Comparison of ENCODE assay signal across 1 cellular context in the genomic region with DNA sequence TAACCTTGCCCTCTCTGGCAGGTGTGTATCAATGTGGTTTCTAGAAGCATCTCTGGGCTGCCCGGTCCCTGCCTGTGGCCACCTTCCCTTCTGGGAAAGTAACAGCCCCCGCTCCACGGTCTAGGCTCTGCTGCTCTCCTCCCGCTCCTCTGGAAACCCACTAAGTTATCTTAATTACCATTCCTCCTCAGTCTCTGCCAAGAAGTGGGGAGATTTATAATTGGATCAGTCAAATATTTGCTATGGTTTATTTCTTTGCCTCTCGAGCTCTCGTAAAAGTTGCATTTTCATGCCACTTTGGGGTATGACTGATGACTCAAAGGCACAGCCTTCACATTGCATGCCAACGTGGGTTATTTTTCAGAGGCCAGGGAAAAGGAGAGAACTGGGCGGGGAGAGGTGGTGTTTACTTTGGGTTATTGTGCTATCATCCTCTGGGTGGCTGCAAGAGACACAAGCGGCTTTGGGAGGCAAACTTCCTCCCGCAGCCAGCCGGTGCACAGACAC.
A peak's percentile ranks its signal among the peaks of the same experiment; 100 is the strongest.
TF ChIP-seq lines count a peak whose summit lies in the region.

No MANE protein-coding gene starts in this region.

TF ChIP-seq in HEK293, 187 proteins besides CTCF, POLR2A, EP300 and RAD21 (continued from another document and continues in another):
- TF ChIP-seq, protein P1, sequence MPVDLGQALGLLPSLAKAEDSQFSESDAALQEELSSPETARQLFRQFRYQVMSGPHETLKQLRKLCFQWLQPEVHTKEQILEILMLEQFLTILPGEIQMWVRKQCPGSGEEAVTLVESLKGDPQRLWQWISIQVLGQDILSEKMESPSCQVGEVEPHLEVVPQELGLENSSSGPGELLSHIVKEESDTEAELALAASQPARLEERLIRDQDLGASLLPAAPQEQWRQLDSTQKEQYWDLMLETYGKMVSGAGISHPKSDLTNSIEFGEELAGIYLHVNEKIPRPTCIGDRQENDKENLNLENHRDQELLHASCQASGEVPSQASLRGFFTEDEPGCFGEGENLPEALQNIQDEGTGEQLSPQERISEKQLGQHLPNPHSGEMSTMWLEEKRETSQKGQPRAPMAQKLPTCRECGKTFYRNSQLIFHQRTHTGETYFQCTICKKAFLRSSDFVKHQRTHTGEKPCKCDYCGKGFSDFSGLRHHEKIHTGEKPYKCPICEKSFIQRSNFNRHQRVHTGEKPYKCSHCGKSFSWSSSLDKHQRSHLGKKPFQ (tag by site-specific recombination; IDR thresholded peaks at IDR 0.05) = peak; percentile 73
- TF ChIP-seq ZNF366 (tag by site-specific recombination; conservative IDR thresholded peaks at IDR 0.05) (peak; percentile 69; the same call in 1 of the 2 replicates), ZNF776 (tag by site-specific recombination; IDR thresholded peaks at IDR 0.05; ENCODE audit: borderline replicate concordance) (no peak), ZNF239 (tag by site-specific recombination; IDR thresholded peaks at IDR 0.05) (no peak), ZNF211 (tag by site-specific recombination; IDR thresholded peaks at IDR 0.05; ENCODE audit: low read depth) (no peak), SETDB1 (IDR thresholded peaks at IDR 0.05; ENCODE audit: insufficient read length, low read length) (no peak), ZNF843 (tag by site-specific recombination; IDR thresholded peaks at IDR 0.05) (peak; percentile 98), ZNF623 (tag by site-specific recombination; IDR thresholded peaks at IDR 0.05) (no peak), ZNF658 (tag by site-specific recombination; IDR thresholded peaks at IDR 0.05) (no peak), ZFP41 (tag by site-specific recombination; IDR thresholded peaks at IDR 0.05; ENCODE audit: borderline replicate concordance) (no peak), ZNF121 (tag by site-specific recombination; IDR thresholded peaks at IDR 0.05) (no peak), ZBTB17 (tag by site-specific recombination; IDR thresholded peaks at IDR 0.05) (peak; percentile 64), GLIS2 (tag by site-specific recombination; IDR thresholded peaks at IDR 0.05) (no peak), ZBTB48 (tag by site-specific recombination; IDR thresholded peaks at IDR 0.05) (0 out of 2 replicates have a peak, but pooled peaks have one; percentile 5), EGR2 (tag by site-specific recombination; IDR thresholded peaks at IDR 0.05; ENCODE audit: low read depth) (no peak), ZNF433 (tag by site-specific recombination; IDR thresholded peaks at IDR 0.05; ENCODE audit: low read depth) (no peak), REPIN1 (tag by site-specific recombination; IDR thresholded peaks at IDR 0.05; ENCODE audit: low read depth) (no peak), ZNF248 (tag by site-specific recombination; IDR thresholded peaks at IDR 0.05) (no peak), ZNF214 (tag by site-specific recombination; IDR thresholded peaks at IDR 0.05; ENCODE audit: borderline replicate concordance) (no peak), SCRT1 (tag by site-specific recombination; IDR thresholded peaks at IDR 0.05; ENCODE audit: borderline replicate concordance) (no peak), ZBTB20 (tag by site-specific recombination; IDR thresholded peaks at IDR 0.05) (peak; percentile 40; the same call in 1 of the 2 replicates), ZNF544 (tag by site-specific recombination; IDR thresholded peaks at IDR 0.05) (no peak), ZNF837 (tag by site-specific recombination; IDR thresholded peaks at IDR 0.05) (no peak), ZNF311 (tag by site-specific recombination; IDR thresholded peaks at IDR 0.05; ENCODE audit: borderline replicate concordance) (no peak), ZNF660 (tag by site-specific recombination; IDR thresholded peaks at IDR 0.05) (peak; percentile 90), ZNF624 (tag by site-specific recombination; IDR thresholded peaks at IDR 0.05) (no peak), MZF1 (tag by site-specific recombination; IDR thresholded peaks at IDR 0.05; ENCODE audit: borderline replicate concordance) (no peak; the same call in 1 of the 2 replicates), ZNF747 (tag by site-specific recombination; IDR thresholded peaks at IDR 0.05) (no peak), KLF10 (tag by site-specific recombination; IDR thresholded peaks at IDR 0.05) (peak; percentile 76), ZNF140 (tag by site-specific recombination; IDR thresholded peaks at IDR 0.05) (no peak), SALL2 (tag by site-specific recombination; IDR thresholded peaks at IDR 0.05; ENCODE audit: borderline replicate concordance) (no peak), ZNF571 (tag by site-specific recombination; IDR thresholded peaks at IDR 0.05) (no peak), ZNF48 (tag by site-specific recombination; IDR thresholded peaks at IDR 0.05) (no peak), ZNF132 (tag by site-specific recombination; IDR thresholded peaks at IDR 0.05; ENCODE audit: borderline replicate concordance) (no peak), YY2 (tag by site-specific recombination; IDR thresholded peaks at IDR 0.05) (no peak), SP2 (tag by site-specific recombination; IDR thresholded peaks at IDR 0.05) (no peak), TCF7L2 (IDR thresholded peaks at IDR 0.05; ENCODE audit: borderline replicate concordance, low read depth, low read length) (no peak), ZNF394 (tag by site-specific recombination; IDR thresholded peaks at IDR 0.05; ENCODE audit: borderline replicate concordance) (peak; percentile 50; the same call in 1 of the 2 replicates), OSR2 (tag by site-specific recombination; IDR thresholded peaks at IDR 0.05) (peak; percentile 86), ZNF664 (tag by site-specific recombination; IDR thresholded peaks at IDR 0.05) (no peak)
- TF ChIP-seq, protein P2, sequence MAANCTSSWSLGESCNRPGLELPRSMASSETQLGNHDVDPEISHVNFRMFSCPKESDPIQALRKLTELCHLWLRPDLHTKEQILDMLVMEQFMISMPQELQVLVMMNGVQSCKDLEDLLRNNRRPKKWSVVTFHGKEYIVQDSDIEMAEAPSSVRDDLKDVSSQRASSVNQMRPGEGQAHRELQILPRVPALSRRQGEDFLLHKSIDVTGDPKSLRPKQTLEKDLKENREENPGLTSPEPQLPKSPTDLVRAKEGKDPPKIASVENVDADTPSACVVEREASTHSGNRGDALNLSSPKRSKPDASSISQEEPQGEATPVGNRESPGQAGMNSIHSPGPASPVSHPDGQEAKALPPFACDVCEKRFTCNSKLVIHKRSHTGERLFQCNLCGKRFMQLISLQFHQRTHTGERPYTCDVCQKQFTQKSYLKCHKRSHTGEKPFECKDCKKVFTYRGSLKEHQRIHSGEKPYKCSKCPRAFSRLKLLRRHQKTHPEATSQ (tag by site-specific recombination; IDR thresholded peaks at IDR 0.05) = no peak; the same call in 1 of the 2 replicates
- TF ChIP-seq, protein P3, sequence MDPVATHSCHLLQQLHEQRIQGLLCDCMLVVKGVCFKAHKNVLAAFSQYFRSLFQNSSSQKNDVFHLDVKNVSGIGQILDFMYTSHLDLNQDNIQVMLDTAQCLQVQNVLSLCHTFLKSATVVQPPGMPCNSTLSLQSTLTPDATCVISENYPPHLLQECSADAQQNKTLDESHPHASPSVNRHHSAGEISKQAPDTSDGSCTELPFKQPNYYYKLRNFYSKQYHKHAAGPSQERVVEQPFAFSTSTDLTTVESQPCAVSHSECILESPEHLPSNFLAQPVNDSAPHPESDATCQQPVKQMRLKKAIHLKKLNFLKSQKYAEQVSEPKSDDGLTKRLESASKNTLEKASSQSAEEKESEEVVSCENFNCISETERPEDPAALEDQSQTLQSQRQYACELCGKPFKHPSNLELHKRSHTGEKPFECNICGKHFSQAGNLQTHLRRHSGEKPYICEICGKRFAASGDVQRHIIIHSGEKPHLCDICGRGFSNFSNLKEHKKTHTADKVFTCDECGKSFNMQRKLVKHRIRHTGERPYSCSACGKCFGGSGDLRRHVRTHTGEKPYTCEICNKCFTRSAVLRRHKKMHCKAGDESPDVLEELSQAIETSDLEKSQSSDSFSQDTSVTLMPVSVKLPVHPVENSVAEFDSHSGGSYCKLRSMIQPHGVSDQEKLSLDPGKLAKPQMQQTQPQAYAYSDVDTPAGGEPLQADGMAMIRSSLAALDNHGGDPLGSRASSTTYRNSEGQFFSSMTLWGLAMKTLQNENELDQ (tag by site-specific recombination; IDR thresholded peaks at IDR 0.05; ENCODE audit: low read depth) = no peak
- TF ChIP-seq, protein P4, sequence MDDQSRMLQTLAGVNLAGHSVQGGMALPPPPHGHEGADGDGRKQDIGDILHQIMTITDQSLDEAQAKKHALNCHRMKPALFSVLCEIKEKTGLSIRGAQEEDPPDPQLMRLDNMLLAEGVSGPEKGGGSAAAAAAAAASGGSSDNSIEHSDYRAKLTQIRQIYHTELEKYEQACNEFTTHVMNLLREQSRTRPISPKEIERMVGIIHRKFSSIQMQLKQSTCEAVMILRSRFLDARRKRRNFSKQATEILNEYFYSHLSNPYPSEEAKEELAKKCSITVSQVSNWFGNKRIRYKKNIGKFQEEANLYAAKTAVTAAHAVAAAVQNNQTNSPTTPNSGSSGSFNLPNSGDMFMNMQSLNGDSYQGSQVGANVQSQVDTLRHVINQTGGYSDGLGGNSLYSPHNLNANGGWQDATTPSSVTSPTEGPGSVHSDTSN (CRISPR knock-in tag; IDR thresholded peaks at IDR 0.05) = no peak
- TF ChIP-seq, protein P5, sequence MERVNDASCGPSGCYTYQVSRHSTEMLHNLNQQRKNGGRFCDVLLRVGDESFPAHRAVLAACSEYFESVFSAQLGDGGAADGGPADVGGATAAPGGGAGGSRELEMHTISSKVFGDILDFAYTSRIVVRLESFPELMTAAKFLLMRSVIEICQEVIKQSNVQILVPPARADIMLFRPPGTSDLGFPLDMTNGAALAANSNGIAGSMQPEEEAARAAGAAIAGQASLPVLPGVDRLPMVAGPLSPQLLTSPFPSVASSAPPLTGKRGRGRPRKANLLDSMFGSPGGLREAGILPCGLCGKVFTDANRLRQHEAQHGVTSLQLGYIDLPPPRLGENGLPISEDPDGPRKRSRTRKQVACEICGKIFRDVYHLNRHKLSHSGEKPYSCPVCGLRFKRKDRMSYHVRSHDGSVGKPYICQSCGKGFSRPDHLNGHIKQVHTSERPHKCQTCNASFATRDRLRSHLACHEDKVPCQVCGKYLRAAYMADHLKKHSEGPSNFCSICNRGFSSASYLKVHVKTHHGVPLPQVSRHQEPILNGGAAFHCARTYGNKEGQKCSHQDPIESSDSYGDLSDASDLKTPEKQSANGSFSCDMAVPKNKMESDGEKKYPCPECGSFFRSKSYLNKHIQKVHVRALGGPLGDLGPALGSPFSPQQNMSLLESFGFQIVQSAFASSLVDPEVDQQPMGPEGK (tag by site-specific recombination; IDR thresholded peaks at IDR 0.05) = peak; percentile 77; the same call in 1 of the 2 replicates
- TF ChIP-seq, protein P6, sequence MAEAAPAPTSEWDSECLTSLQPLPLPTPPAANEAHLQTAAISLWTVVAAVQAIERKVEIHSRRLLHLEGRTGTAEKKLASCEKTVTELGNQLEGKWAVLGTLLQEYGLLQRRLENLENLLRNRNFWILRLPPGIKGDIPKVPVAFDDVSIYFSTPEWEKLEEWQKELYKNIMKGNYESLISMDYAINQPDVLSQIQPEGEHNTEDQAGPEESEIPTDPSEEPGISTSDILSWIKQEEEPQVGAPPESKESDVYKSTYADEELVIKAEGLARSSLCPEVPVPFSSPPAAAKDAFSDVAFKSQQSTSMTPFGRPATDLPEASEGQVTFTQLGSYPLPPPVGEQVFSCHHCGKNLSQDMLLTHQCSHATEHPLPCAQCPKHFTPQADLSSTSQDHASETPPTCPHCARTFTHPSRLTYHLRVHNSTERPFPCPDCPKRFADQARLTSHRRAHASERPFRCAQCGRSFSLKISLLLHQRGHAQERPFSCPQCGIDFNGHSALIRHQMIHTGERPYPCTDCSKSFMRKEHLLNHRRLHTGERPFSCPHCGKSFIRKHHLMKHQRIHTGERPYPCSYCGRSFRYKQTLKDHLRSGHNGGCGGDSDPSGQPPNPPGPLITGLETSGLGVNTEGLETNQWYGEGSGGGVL (tag by site-specific recombination; IDR thresholded peaks at IDR 0.05) = peak; percentile 74
- TF ChIP-seq, protein P7, sequence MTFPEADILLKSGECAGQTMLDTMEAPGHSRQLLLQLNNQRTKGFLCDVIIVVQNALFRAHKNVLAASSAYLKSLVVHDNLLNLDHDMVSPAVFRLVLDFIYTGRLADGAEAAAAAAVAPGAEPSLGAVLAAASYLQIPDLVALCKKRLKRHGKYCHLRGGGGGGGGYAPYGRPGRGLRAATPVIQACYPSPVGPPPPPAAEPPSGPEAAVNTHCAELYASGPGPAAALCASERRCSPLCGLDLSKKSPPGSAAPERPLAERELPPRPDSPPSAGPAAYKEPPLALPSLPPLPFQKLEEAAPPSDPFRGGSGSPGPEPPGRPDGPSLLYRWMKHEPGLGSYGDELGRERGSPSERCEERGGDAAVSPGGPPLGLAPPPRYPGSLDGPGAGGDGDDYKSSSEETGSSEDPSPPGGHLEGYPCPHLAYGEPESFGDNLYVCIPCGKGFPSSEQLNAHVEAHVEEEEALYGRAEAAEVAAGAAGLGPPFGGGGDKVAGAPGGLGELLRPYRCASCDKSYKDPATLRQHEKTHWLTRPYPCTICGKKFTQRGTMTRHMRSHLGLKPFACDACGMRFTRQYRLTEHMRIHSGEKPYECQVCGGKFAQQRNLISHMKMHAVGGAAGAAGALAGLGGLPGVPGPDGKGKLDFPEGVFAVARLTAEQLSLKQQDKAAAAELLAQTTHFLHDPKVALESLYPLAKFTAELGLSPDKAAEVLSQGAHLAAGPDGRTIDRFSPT (tag by site-specific recombination; IDR thresholded peaks at IDR 0.05) = no peak
- TF ChIP-seq, protein P8, sequence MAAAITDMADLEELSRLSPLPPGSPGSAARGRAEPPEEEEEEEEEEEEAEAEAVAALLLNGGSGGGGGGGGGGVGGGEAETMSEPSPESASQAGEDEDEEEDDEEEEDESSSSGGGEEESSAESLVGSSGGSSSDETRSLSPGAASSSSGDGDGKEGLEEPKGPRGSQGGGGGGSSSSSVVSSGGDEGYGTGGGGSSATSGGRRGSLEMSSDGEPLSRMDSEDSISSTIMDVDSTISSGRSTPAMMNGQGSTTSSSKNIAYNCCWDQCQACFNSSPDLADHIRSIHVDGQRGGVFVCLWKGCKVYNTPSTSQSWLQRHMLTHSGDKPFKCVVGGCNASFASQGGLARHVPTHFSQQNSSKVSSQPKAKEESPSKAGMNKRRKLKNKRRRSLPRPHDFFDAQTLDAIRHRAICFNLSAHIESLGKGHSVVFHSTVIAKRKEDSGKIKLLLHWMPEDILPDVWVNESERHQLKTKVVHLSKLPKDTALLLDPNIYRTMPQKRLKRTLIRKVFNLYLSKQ (tag by site-specific recombination; IDR thresholded peaks at IDR 0.05; ENCODE audit: borderline replicate concordance) = no peak
- TF ChIP-seq, protein P9, sequence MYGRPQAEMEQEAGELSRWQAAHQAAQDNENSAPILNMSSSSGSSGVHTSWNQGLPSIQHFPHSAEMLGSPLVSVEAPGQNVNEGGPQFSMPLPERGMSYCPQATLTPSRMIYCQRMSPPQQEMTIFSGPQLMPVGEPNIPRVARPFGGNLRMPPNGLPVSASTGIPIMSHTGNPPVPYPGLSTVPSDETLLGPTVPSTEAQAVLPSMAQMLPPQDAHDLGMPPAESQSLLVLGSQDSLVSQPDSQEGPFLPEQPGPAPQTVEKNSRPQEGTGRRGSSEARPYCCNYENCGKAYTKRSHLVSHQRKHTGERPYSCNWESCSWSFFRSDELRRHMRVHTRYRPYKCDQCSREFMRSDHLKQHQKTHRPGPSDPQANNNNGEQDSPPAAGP (tag by site-specific recombination; IDR thresholded peaks at IDR 0.05) = peak; percentile 96
